8 cellular contexts compared by ENCODE assay signal in genomic region chr1:154937051-154937987, GRCh38. TPM values are rescaled to one million over a fixed set of nuclear protein-coding genes. Genes with fewer than 3 reads are reported as not detected.
DNase-seq lines count a peak whose midpoint lies in the region; ATAC-seq and TF ChIP-seq lines count a peak whose summit lies in the region.

No MANE protein-coding gene starts in this region.

- intact Hi-C loops in right cardiac atrium (cut with DNase I): no loop called here
- intact Hi-C loops in aorta (cut with DNase I): loop anchor here in 1 of 2 donors (5.0 kb wide), 2 partner anchors 65 to 380 kb away; partner anchors contain the start of genes UBE2Q1 and ZBTB7B

- H3K27ac ChIP-seq in right cardiac atrium (ENCODE audit: low read length): peak overlapping the region; percentile 86
- peak overlapping the region; percentile 64 to 68 for H3K27ac ChIP-seq in aorta (ENCODE audit: low read depth in 1 of 2, low read length in 2 of 2)

- H3K36me3 ChIP-seq in aorta (ENCODE audit: control insufficient read depth in 1 of 2, insufficient read depth in 2 of 2, low read length in 1 of 2): no peaks in the 10 kb centered on the region

- WGBS in right cardiac atrium: under 1% methylated on average over 38 of the region's 38 CpGs
- WGBS in aorta, 2 donors: 0% methylated on average over 38 of the region's 38 CpGs

- TF ChIP-seq CTCF in GM13977 (IDR thresholded peaks at IDR 0.05; ENCODE audit: extremely low read depth, insufficient read depth, missing control alignments): peak; percentile 21

- peak overlapping the region; percentile 74 for H3K4me3 ChIP-seq in right cardiac atrium (ENCODE audit: low read length)
- peak overlapping the region; percentile 12 to 42 for H3K4me3 ChIP-seq in aorta (ENCODE audit: low read length in 2 of 2)

- peaks cover 9% of the 10 kb centered on the region for H3K4me1 ChIP-seq in right cardiac atrium (ENCODE audit: control insufficient read depth, insufficient read depth, low read length)
- H3K4me1 ChIP-seq in aorta (ENCODE audit: control insufficient read depth in 1 of 2, insufficient read depth in 2 of 2, low read length in 2 of 2): no peaks in the 10 kb centered on the region

- in situ Hi-C loops in GM13977 (cut with MboI; ENCODE audit: low pct_unique_long_range_greater_than_20kb, low sequenced_read_pairs, unreplicated experiment): no loop called here

- ATAC-seq in HG02840 (IDR thresholded peaks at IDR 0.05; ENCODE audit: low FRiP score, unreplicated experiment) (peak; percentile 57), right cardiac atrium (peak; percentile 91), aorta (ENCODE audit: low FRiP score) (peak; percentile 94)

- H3K27me3 ChIP-seq in right cardiac atrium (ENCODE audit: control insufficient read depth, insufficient read depth): no peaks in the 10 kb centered on the region
- H3K27me3 ChIP-seq in aorta (ENCODE audit: control insufficient read depth in 1 of 2, insufficient read depth in 2 of 2, low read length in 1 of 2): no peaks in the 10 kb centered on the region

- no peaks in the 10 kb centered on the region for H3K9me3 ChIP-seq in right cardiac atrium (ENCODE audit: control insufficient read depth, low read length)
- H3K9me3 ChIP-seq in aorta (ENCODE audit: control insufficient read depth, low read length): no peaks in the 10 kb centered on the region

- peak; percentile 87 for DNase-seq in GM13977 (ENCODE audit: low spot score)
- DNase-seq in NCI-H1436 (lab: John Stamatoyannopoulos, UW): peak; percentile 89
- DNase-seq in SW480 (ENCODE audit: low spot score): peak; percentile 96
- peak in 55 of 56 donors; percentile 59 to 99 (median 93) for DNase-seq in amygdala (lab: John Stamatoyannopoulos, UW)
- DNase-seq in right cardiac atrium: peak; percentile 93 to 96 (median 96)
- DNase-seq in putamen (ENCODE audit: low spot score): peak; percentile 95
- DNase-seq in aorta: peak; percentile 96 to 97

RNA-seq across cellular contexts. Expression of gene PMVK, which starts 0.8 kb away (rescaled TPM):
- 10 to 100 TPM; 51.5 to 74.3 (median 61.8) TPM for total RNA-seq in right cardiac atrium
- 74.0 TPM for polyA plus RNA-seq in right cardiac atrium
- 10 to 100 TPM; 21.9 to 27.3 TPM for total RNA-seq in aorta
- 10 to 100 TPM; 40.4 to 52.7 TPM for polyA plus RNA-seq in aorta

RNA-seq across cellular contexts. Expression of gene PBXIP1, which starts 18.6 kb away (rescaled TPM):
- total RNA-seq in right cardiac atrium: 100 to 1,000 TPM in 1 of 4 donors, 10 to 100 TPM in 3; 84.8 to 104 (median 90.1) TPM
- 82.9 TPM for polyA plus RNA-seq in right cardiac atrium
- 100 to 1,000 TPM; 106 to 119 TPM for total RNA-seq in aorta
- 100 to 1,000 TPM in 1 of 2 donors, 10 to 100 TPM in 1; 95.3 to 169 TPM for polyA plus RNA-seq in aorta

RNA-seq across cellular contexts. Expression of gene PYGO2, which starts 24.3 kb away (rescaled TPM):
- total RNA-seq in right cardiac atrium (10 to 100 TPM; 14.6 to 22.0 (median 18.6) TPM), aorta (10 to 100 TPM; 17.3 to 23.6 TPM)
- polyA plus RNA-seq in right cardiac atrium (14.3 TPM), aorta (10 to 100 TPM; 11.6 to 16.6 TPM)

RNA-seq across cellular contexts. Expression of gene SHC1, which starts 33.2 kb away (rescaled TPM):
- total RNA-seq in right cardiac atrium (10 to 100 TPM; 63.2 to 81.7 (median 71.4) TPM), aorta (100 to 1,000 TPM; 165 to 182 TPM)
- polyA plus RNA-seq in right cardiac atrium (37.9 TPM), aorta (100 to 1,000 TPM in 1 of 2 donors, 10 to 100 TPM in 1; 39.1 to 179 TPM)

RNA-seq across cellular contexts. Expression of gene CKS1B, which starts 37.2 kb away (rescaled TPM):
- 10 to 100 TPM; 19.9 to 28.1 (median 23.4) TPM for total RNA-seq in right cardiac atrium
- 28.9 TPM for polyA plus RNA-seq in right cardiac atrium
- 10 to 100 TPM; 19.3 to 25.5 TPM for total RNA-seq in aorta
- polyA plus RNA-seq in aorta: 10 to 100 TPM; 38.9 to 58.9 TPM

Comparison
In these comparisons a context has a peak if more than half of its experiments do, and no peak if none do; other contexts are left out.
1. Peak in every context shown above with its lines: DNase-seq, ATAC-seq, H3K4me3 ChIP-seq and H3K27ac ChIP-seq.